In the genomic region with DNA sequence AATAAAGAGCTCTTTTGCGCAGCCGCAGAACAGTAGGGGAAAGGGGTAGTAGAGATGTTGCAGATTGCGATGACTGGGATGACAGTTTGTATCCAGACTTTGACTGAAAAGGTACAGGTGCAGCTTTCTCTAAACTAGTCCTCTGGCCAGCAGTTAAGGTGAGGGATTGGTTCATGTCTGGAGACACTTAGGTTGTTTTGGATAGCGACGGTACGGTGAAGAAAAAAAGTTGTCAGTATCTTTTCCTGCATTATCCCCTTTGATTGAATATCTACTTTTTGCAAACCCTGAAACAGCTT, we compare ENCODE assay signal across 8 cellular contexts. TPM values are rescaled to one million over a fixed set of nuclear protein-coding genes. Genes with fewer than 3 reads are reported as not detected.
A peak's percentile ranks its signal among the peaks of the same experiment; 100 is the strongest.
DNase-seq lines count a peak whose midpoint lies in the region; ATAC-seq and TF ChIP-seq lines count a peak whose summit lies in the region.

No MANE protein-coding gene starts in this region.

- no peaks in the 10 kb centered on the region for H3K27me3 Mint-ChIP-seq in CD4-positive, alpha-beta T cell

- no peaks in the 10 kb centered on the region for H3K27me3 ChIP-seq in CD4-positive, alpha-beta T cell (ENCODE audit: control insufficient read depth, insufficient read depth, low read length)
- no peaks in the 10 kb centered on the region for H3K27me3 ChIP-seq in Karpas-422 (ENCODE audit: low read length)
- H3K27me3 ChIP-seq in layer of hippocampus (ENCODE audit: control insufficient read depth, insufficient read depth, low read length) = no peaks in the 10 kb centered on the region
- H3K27me3 ChIP-seq in tibial nerve = no peaks in the 10 kb centered on the region

- H3K9ac ChIP-seq in Karpas-422 (ENCODE audit: low read length) = peak overlapping the region; percentile 95

- H3K4me1 ChIP-seq in Karpas-422 (ENCODE audit: low read length) (peaks cover 19% of the 10 kb centered on the region), tibial nerve (peaks cover 0 to 44% (median 14%) of the 10 kb centered on the region in 4 donors)

- intact Hi-C loops in CD4-positive, alpha-beta T cell (cut with DNase I, micrococcal nuclease) = loop anchor here (1.0 to 5.0 kb wide), 5 partner anchors 14 to 490 kb away; partner anchors contain the start of genes ABCF1 (in 1 of the 2), MDC1 (in 1 of the 2), PPP1R11 (in 1 of the 2) and RPP21 (in 1 of the 2)

- peaks cover 54% of the 10 kb centered on the region for H3K4me1 Mint-ChIP-seq in CD4-positive, alpha-beta T cell (ENCODE audit: low read depth)

- POLR2A ChIA-PET in CD4-positive, alpha-beta T cell (lab: Charles Lee) = interaction anchor here (0.6 to 4.2 kb wide), 20 partner anchors 9 to 640 kb away, joined by 3 to 106 read pairs (median 4); partner anchors contain the start of genes ABCF1, DHX16, MDC1 and MRPS18B

- H3K79me2 ChIP-seq in Karpas-422 (ENCODE audit: low read length) = peaks cover 50% of the 10 kb centered on the region

- peak overlapping the region; percentile 98 for H3K4me3 Mint-ChIP-seq in CD4-positive, alpha-beta T cell

- peak overlapping the region; percentile 90 for H3K4me2 ChIP-seq in Karpas-422 (ENCODE audit: low read depth, low read length, poor library complexity, severe bottlenecking)

- H3K36me3 ChIP-seq in Karpas-422 (ENCODE audit: insufficient read depth, low read length) (peaks cover 18% of the 10 kb centered on the region), tibial nerve (peaks cover 0 to 35% (median 10%) of the 10 kb centered on the region in 3 donors)

- ATAC-seq in CD4-positive, alpha-beta T cell (ENCODE audit: poor library complexity) = peak; percentile 9
- ATAC-seq in GM21360 (IDR thresholded peaks at IDR 0.05; ENCODE audit: unreplicated experiment) (no peak), GM18909 (IDR thresholded peaks at IDR 0.05; ENCODE audit: poor library complexity, unreplicated experiment) (no peak)

- H2AFZ ChIP-seq in Karpas-422 (ENCODE audit: low read length) = no peak overlapping the region

- no peak for TF ChIP-seq CTCF in CD4-positive, alpha-beta T cell (IDR thresholded peaks at IDR 0.05)
- TF ChIP-seq CTCF in tibial nerve (IDR thresholded peaks at IDR 0.05) = no peak

- H3K4me3 ChIP-seq in Karpas-422 (ENCODE audit: low read length) (peak overlapping the region; percentile 90), tibial nerve (peak overlapping the region; percentile 63 to 96 (median 88))

- peaks cover 60% of the 10 kb centered on the region for H3K36me3 Mint-ChIP-seq in CD4-positive, alpha-beta T cell (ENCODE audit: low read depth)

- H4K20me1 ChIP-seq in Karpas-422 (ENCODE audit: insufficient read depth, low read depth, low read length) = peaks cover 8% of the 10 kb centered on the region; the same call in 1 of the 2 replicates

- H3K9me2 ChIP-seq in Karpas-422 (replicated peaks; ENCODE audit: insufficient read depth, low read length) = no peaks in the 10 kb centered on the region

- H3K9me3 ChIP-seq in CD4-positive, alpha-beta T cell (ENCODE audit: control insufficient read depth, low read length) = no peaks in the 10 kb centered on the region
- H3K9me3 ChIP-seq in Karpas-422 (ENCODE audit: low read length) (no peaks in the 10 kb centered on the region), tibial nerve (no peaks in the 10 kb centered on the region)

- CTCF ChIA-PET in CD4-positive, alpha-beta T cell (lab: Charles Lee) = interaction anchor here (1.9 to 4.7 kb wide), 3 partner anchors 13 to 76 kb away, joined by 7 to 26 read pairs (median 15); no protein-coding TSS in a partner anchor

- DNase-seq in CD4-positive, alpha-beta T cell = peak in 6 of 10 experiments; percentile 30 to 53 (median 38)
- DNase-seq in Karpas-422 (peak; percentile 80), tibial nerve (ENCODE audit: low spot score in 2 of 2) (no peak), superior temporal gyrus (ENCODE audit: extremely low spot score) (no peak)

- H3K27ac ChIP-seq in CD4-positive, alpha-beta T cell (ENCODE audit: low read depth, low read length) = peak overlapping the region; percentile 94
- H3K27ac ChIP-seq in Karpas-422 (ENCODE audit: low read length) (peak overlapping the region; percentile 86), adipose tissue (ENCODE audit: low read depth, low read length) (peak overlapping the region; percentile 19), layer of hippocampus (ENCODE audit: low read depth, low read length) (peak overlapping the region; percentile 98), tibial nerve (peak overlapping the region; percentile 97 to 99 (median 98))

- no peak for TF ChIP-seq EP300 in tibial nerve (IDR thresholded peaks at IDR 0.05)

- 2 to 6% (median 3%) methylated on average over 6 of the region's 6 CpGs for WGBS in adipose tissue, 3 donors
- WGBS in tibial nerve, 2 donors = 1% methylated on average over 6 of the region's 6 CpGs

- no peaks in the 10 kb centered on the region for H3K9me3 Mint-ChIP-seq in CD4-positive, alpha-beta T cell

- no peak for TF ChIP-seq POLR2A in tibial nerve (IDR thresholded peaks at IDR 0.05)

- H3K27ac Mint-ChIP-seq in CD4-positive, alpha-beta T cell = peak overlapping the region; percentile 97

RNA-seq across cellular contexts. Expression of gene PRR3, which starts 0.5 kb away (rescaled TPM):
- 10 to 100 TPM; 10.3 to 13.2 TPM for total RNA-seq in CD4-positive, alpha-beta T cell
- total RNA-seq in Karpas-422 (2014; rRNA removed; shearing (Covaris generic); ENCODE audit: low replicate concordance) = 14.6 and 30.6 TPM in 2 replicates
- 1 to 10 TPM; 4.0 to 6.2 (median 5.3) TPM for polyA plus RNA-seq in adipose tissue
- total RNA-seq in tibial nerve = 10 to 100 TPM in 1 of 4 donors, 1 to 10 TPM in 3; 8.0 to 10.3 (median 8.8) TPM

RNA-seq across cellular contexts. Expression of gene GNL1, which starts 1.3 kb away (rescaled TPM):
- total RNA-seq in CD4-positive, alpha-beta T cell = 100 to 1,000 TPM; 145 to 151 TPM
- 48.6 and 53.9 TPM in 2 replicates for total RNA-seq in Karpas-422 (2014; rRNA removed; shearing (Covaris generic); ENCODE audit: low replicate concordance)
- polyA plus RNA-seq in adipose tissue = 10 to 100 TPM; 38.2 to 84.1 (median 47.2) TPM
- 10 to 100 TPM; 38.1 to 45.2 (median 44.3) TPM for total RNA-seq in tibial nerve

RNA-seq across cellular contexts. Expression of gene ABCF1, which starts 13.6 kb away (rescaled TPM):
- total RNA-seq in CD4-positive, alpha-beta T cell = 10 to 100 TPM; 86.1 to 88.0 TPM
- 14.4 and 26.0 TPM in 2 replicates for total RNA-seq in Karpas-422 (2014; rRNA removed; shearing (Covaris generic); ENCODE audit: low replicate concordance)
- polyA plus RNA-seq in adipose tissue = 10 to 100 TPM; 18.3 to 46.5 (median 24.6) TPM
- total RNA-seq in tibial nerve = 10 to 100 TPM; 31.4 to 64.5 (median 36.9) TPM

RNA-seq across cellular contexts. Expression of gene PPP1R10, which starts 59.4 kb away (rescaled TPM):
- 10 to 100 TPM; 92.2 to 95.3 TPM for total RNA-seq in CD4-positive, alpha-beta T cell
- 64.3 and 170 TPM in 2 replicates for total RNA-seq in Karpas-422 (2014; rRNA removed; shearing (Covaris generic); ENCODE audit: low replicate concordance)
- 10 to 100 TPM; 11.6 to 27.4 (median 18.1) TPM for polyA plus RNA-seq in adipose tissue
- total RNA-seq in tibial nerve = 10 to 100 TPM; 29.4 to 48.6 (median 39.3) TPM

Comparison
In these comparisons a context has a peak if more than half of its experiments do, and no peak if none do; other contexts are left out.
1. DNase-seq: peak in CD4-positive, alpha-beta T cell (6 of 10) and Karpas-422 (single experiment); none in tibial nerve (0 of 2) and superior temporal gyrus (single experiment).
2. H3K27ac ChIP-seq: peak in every context shown above with its lines; median percentile 98 in tibial nerve; 98 in layer of hippocampus; 94 in CD4-positive, alpha-beta T cell; 86 in Karpas-422; 19 in adipose tissue.